9 cellular contexts compared by ENCODE assay signal in genomic region chr19:39405261-39405912, GRCh38. TPM values are rescaled to one million over a fixed set of nuclear protein-coding genes. Genes with fewer than 3 reads are reported as not detected.
DNase-seq lines count a peak whose midpoint lies in the region; ATAC-seq, FAIRE-seq and TF ChIP-seq lines count a peak whose summit lies in the region.
"Had no signal": no experiment of that assay in that cellular context is flagged by ENCODE, and none has a peak within 500 bp of the region (broad histone marks: within the 10 kb centered on the region; RNA-seq: fewer than 3 reads in every experiment).

No MANE protein-coding gene starts in this region.

- ATAC-seq in naive thymus-derived CD4-positive, alpha-beta T cell: no peak
- no peak for ATAC-seq in GM21360 (IDR thresholded peaks at IDR 0.05; ENCODE audit: unreplicated experiment)

- no peak overlapping the region for H3K27ac ChIP-seq in astrocyte (ENCODE audit: low read depth, low read length)
- H3K27ac ChIP-seq in naive thymus-derived CD4-positive, alpha-beta T cell (ENCODE audit: low read depth, low read length): peak overlapping the region; percentile 100

- H3K36me3 Mint-ChIP-seq in HFFc6 (ENCODE audit: low read depth): peaks cover 21% of the 10 kb centered on the region
- peaks cover 2% of the 10 kb centered on the region for H3K36me3 Mint-ChIP-seq in astrocyte (ENCODE audit: low read depth, unreplicated experiment)
- H3K36me3 Mint-ChIP-seq in naive thymus-derived CD4-positive, alpha-beta T cell: peaks cover 13 to 22% (median 17%) of the 10 kb centered on the region in 5 donors

- H3K4me2 ChIP-seq in astrocyte (ENCODE audit: low read length): no peak overlapping the region

- H2AFZ ChIP-seq in astrocyte (ENCODE audit: low read depth, low read length): no peak overlapping the region

- peaks cover 59% of the 10 kb centered on the region for H3K4me1 ChIP-seq in astrocyte (ENCODE audit: insufficient read depth, low read length)
- peaks cover 39 to 53% of the 10 kb centered on the region in 2 donors for H3K4me1 ChIP-seq in naive thymus-derived CD4-positive, alpha-beta T cell (ENCODE audit: control insufficient read depth in 2 of 2, insufficient read depth in 2 of 2, low read length in 2 of 2)

- H3K79me2 ChIP-seq in astrocyte (ENCODE audit: insufficient read depth, low read length): peaks cover 30% of the 10 kb centered on the region

- POLR2A ChIA-PET in naive thymus-derived CD4-positive, alpha-beta T cell (lab: Charles Lee): interaction anchor here (0.6 to 9.5 kb wide), 12 partner anchors 7 to 563 kb away, joined by 3 to 193 read pairs (median 5); partner anchors contain the start of genes GMFG, MED29, PAF1 and RPS16

- H3K9me3 ChIP-seq in astrocyte (ENCODE audit: insufficient read depth, low read depth, low read length): no peaks in the 10 kb centered on the region
- H3K9me3 ChIP-seq in naive thymus-derived CD4-positive, alpha-beta T cell (ENCODE audit: control insufficient read depth in 2 of 3, low read length in 3 of 3): no peaks in the 10 kb centered on the region

- H3K9me3 Mint-ChIP-seq in HFFc6 (peaks cover 6% of the 10 kb centered on the region), astrocyte (ENCODE audit: unreplicated experiment) (no peaks in the 10 kb centered on the region)
- H3K9me3 Mint-ChIP-seq in naive thymus-derived CD4-positive, alpha-beta T cell: peaks cover 0 to 16% (median 0%) of the 10 kb centered on the region in 11 donors

- intact Hi-C loops in naive thymus-derived CD4-positive, alpha-beta T cell (cut with micrococcal nuclease): no loop called here

- peaks cover 22% of the 10 kb centered on the region for H4K20me1 ChIP-seq in astrocyte (ENCODE audit: insufficient read depth, low read length)

- CTCF ChIA-PET in naive thymus-derived CD4-positive, alpha-beta T cell (lab: Charles Lee): interaction anchor here (0.7 to 4.3 kb wide), 2 partner anchors 8 to 14 kb away, joined by 3 to 50 read pairs; partner anchors contain the start of gene MED29

- H3K9ac ChIP-seq in astrocyte (ENCODE audit: low read length): no peak overlapping the region

- H3K27me3 ChIP-seq in astrocyte (ENCODE audit: insufficient read depth, low read length): no peaks in the 10 kb centered on the region
- H3K27me3 ChIP-seq in naive thymus-derived CD4-positive, alpha-beta T cell (ENCODE audit: control insufficient read depth in 2 of 2, insufficient read depth in 2 of 2, low read length in 2 of 2): no peaks in the 10 kb centered on the region

- peaks cover 4% of the 10 kb centered on the region for H3K36me3 ChIP-seq in astrocyte (ENCODE audit: insufficient read depth, low read length)
- H3K36me3 ChIP-seq in naive thymus-derived CD4-positive, alpha-beta T cell (ENCODE audit: control insufficient read depth in 2 of 3, insufficient read depth in 3 of 3, low read length in 3 of 3): peaks cover 12 to 23% (median 14%) of the 10 kb centered on the region in 3 experiments

- H3K4me1 Mint-ChIP-seq in HFFc6 (ENCODE audit: low read depth): peaks cover 54% of the 10 kb centered on the region
- H3K4me1 Mint-ChIP-seq in astrocyte (ENCODE audit: low read depth, unreplicated experiment): peaks cover 27% of the 10 kb centered on the region
- H3K4me1 Mint-ChIP-seq in naive thymus-derived CD4-positive, alpha-beta T cell: peaks cover 26 to 63% (median 45%) of the 10 kb centered on the region in 7 donors

- H3K27me3 Mint-ChIP-seq in HFFc6 (ENCODE audit: insufficient read depth) (peaks cover 38% of the 10 kb centered on the region), astrocyte (ENCODE audit: low read depth, unreplicated experiment) (no peaks in the 10 kb centered on the region)
- H3K27me3 Mint-ChIP-seq in naive thymus-derived CD4-positive, alpha-beta T cell: peaks cover 0 to 3% (median 0%) of the 10 kb centered on the region in 5 donors

- H3K4me3 Mint-ChIP-seq in HFFc6: peak overlapping the region; percentile 92; the same call in 1 of the 2 replicates
- H3K4me3 Mint-ChIP-seq in astrocyte (ENCODE audit: unreplicated experiment): peak overlapping the region; percentile 20
- H3K4me3 Mint-ChIP-seq in naive thymus-derived CD4-positive, alpha-beta T cell: peak overlapping the region; percentile 89 to 99 (median 92)

- TF ChIP-seq CTCF in HFFc6 (IDR thresholded peaks at IDR 0.05) (no peak), astrocyte (IDR thresholded peaks at IDR 0.05; ENCODE audit: insufficient read depth, low read depth, low read length) (no peak)

- H3K4me3 ChIP-seq in astrocyte (ENCODE audit: insufficient read depth, low read depth, low read length): no peak overlapping the region
- peak overlapping the region; percentile 100 for H3K4me3 ChIP-seq in naive thymus-derived CD4-positive, alpha-beta T cell (ENCODE audit: low read length)

- no peak for FAIRE-seq in astrocyte (lab: Jason Lieb, UNC)

- DNase-seq in 8988T (peak; percentile 48), HFFc6 (no peak), astrocyte (ENCODE audit: low read depth) (no peak), NCI-H82 (lab: John Stamatoyannopoulos, UW) (no peak), NCI-H1105 (lab: John Stamatoyannopoulos, UW) (no peak), HuH-7 (ENCODE audit: low spot score) (no peak)
- DNase-seq in naive thymus-derived CD4-positive, alpha-beta T cell: peak in 5 of 9 donors; percentile 31 to 50 (median 39)
- DNase-seq: NCI-H446 had no signal

- H3K27ac Mint-ChIP-seq in HFFc6 (peak overlapping the region; percentile 99), astrocyte (ENCODE audit: unreplicated experiment) (no peak overlapping the region)
- peak overlapping the region; percentile 88 to 99 (median 97) for H3K27ac Mint-ChIP-seq in naive thymus-derived CD4-positive, alpha-beta T cell

RNA-seq across cellular contexts. Expression of gene ZFP36, which starts 1.3 kb away (rescaled TPM):
- total RNA-seq in HFFc6 (2021; fragmentation: NEBNext Ultra II Directional; extraction: Animal tissue kit (Norgen Biotek cat#: 25700)): 10 to 100 TPM; 30.9 to 81.6 (median 68.5) TPM
- total RNA-seq in astrocyte: 21.6 and 28.0 TPM in 2 replicates
- total RNA-seq in naive thymus-derived CD4-positive, alpha-beta T cell: 1,000 to 10,000 TPM in 1 of 5 experiments, 100 to 1,000 TPM in 3, 10 to 100 TPM in 1; 72.1 to 1,250 (median 187) TPM
- polyA plus RNA-seq in naive thymus-derived CD4-positive, alpha-beta T cell: 10 to 100 TPM; 75.5 to 97.1 TPM

RNA-seq across cellular contexts. Expression of gene PLEKHG2, which starts 7.1 kb away (rescaled TPM):
- 10 to 100 TPM; 38.3 to 56.0 (median 45.7) TPM for total RNA-seq in HFFc6 (2021; fragmentation: NEBNext Ultra II Directional; extraction: Animal tissue kit (Norgen Biotek cat#: 25700))
- total RNA-seq in astrocyte: 101 and 102 TPM in 2 replicates
- 100 to 1,000 TPM in 1 of 5 experiments, 10 to 100 TPM in 4; 16.4 to 205 (median 58.2) TPM for total RNA-seq in naive thymus-derived CD4-positive, alpha-beta T cell
- 10 to 100 TPM in 1 of 2 donors, 1 to 10 TPM in 1; 2.6 to 18.5 TPM for polyA plus RNA-seq in naive thymus-derived CD4-positive, alpha-beta T cell

RNA-seq across cellular contexts. Expression of gene MED29, which starts 14.2 kb away (rescaled TPM):
- 10 to 100 TPM; 38.2 to 48.5 (median 45.2) TPM for total RNA-seq in HFFc6 (2021; fragmentation: NEBNext Ultra II Directional; extraction: Animal tissue kit (Norgen Biotek cat#: 25700))
- 27.0 and 29.9 TPM in 2 replicates for total RNA-seq in astrocyte
- 10 to 100 TPM; 44.2 to 57.2 (median 49.4) TPM for total RNA-seq in naive thymus-derived CD4-positive, alpha-beta T cell
- 10 to 100 TPM; 57.4 to 61.0 TPM for polyA plus RNA-seq in naive thymus-derived CD4-positive, alpha-beta T cell

RNA-seq across cellular contexts. Expression of gene PAF1, which starts 14.5 kb away (rescaled TPM):
- 10 to 100 TPM; 46.8 to 70.0 (median 60.6) TPM for total RNA-seq in HFFc6 (2021; fragmentation: NEBNext Ultra II Directional; extraction: Animal tissue kit (Norgen Biotek cat#: 25700))
- 42.0 and 43.2 TPM in 2 replicates for total RNA-seq in astrocyte
- total RNA-seq in naive thymus-derived CD4-positive, alpha-beta T cell: 100 to 1,000 TPM in 1 of 5 experiments, 10 to 100 TPM in 4; 42.8 to 104 (median 55.5) TPM
- 10 to 100 TPM; 35.8 to 59.7 TPM for polyA plus RNA-seq in naive thymus-derived CD4-positive, alpha-beta T cell

RNA-seq across cellular contexts. Expression of gene RPS16, which starts 30.4 kb away (rescaled TPM):
- 1,000 to 10,000 TPM; 1,647 to 2,008 (median 1,885) TPM for total RNA-seq in HFFc6 (2021; fragmentation: NEBNext Ultra II Directional; extraction: Animal tissue kit (Norgen Biotek cat#: 25700))
- 1,194 and 1,329 TPM in 2 replicates for total RNA-seq in astrocyte
- total RNA-seq in naive thymus-derived CD4-positive, alpha-beta T cell: 1,000 to 10,000 TPM; 2,281 to 4,335 (median 4,063) TPM
- polyA plus RNA-seq in naive thymus-derived CD4-positive, alpha-beta T cell: 1,000 to 10,000 TPM; 2,448 to 2,618 TPM

Comparison
In these comparisons a context has a peak if more than half of its experiments do, and no peak if none do; other contexts are left out.
1. DNase-seq: peak in 8988T (single experiment) and naive thymus-derived CD4-positive, alpha-beta T cell (5 of 9); none in HFFc6 (single experiment), astrocyte (single experiment), NCI-H82 (single experiment), NCI-H1105 (single experiment) and HuH-7 (single experiment).
2. H3K4me3 Mint-ChIP-seq: peak in every context shown above with its lines; median percentile 92 in naive thymus-derived CD4-positive, alpha-beta T cell; 92 in HFFc6; 20 in astrocyte.